Comparison of ENCODE assay signal across 9 cellular contexts in genomic region chr2:201779996-201780673, GRCh38. TPM values are rescaled to one million over a fixed set of nuclear protein-coding genes. Genes with fewer than 3 reads are reported as not detected.
DNase-seq lines count a peak whose midpoint lies in the region; ATAC-seq, FAIRE-seq and TF ChIP-seq lines count a peak whose summit lies in the region.
"Had no signal": no experiment of that assay in that cellular context is flagged by ENCODE, and none has a peak within 500 bp of the region (broad histone marks: within the 10 kb centered on the region; RNA-seq: fewer than 3 reads in every experiment).

No MANE protein-coding gene starts in this region.

- 7% methylated on average over 18 of the region's 21 CpGs for WGBS in A549 (ENCODE audit: missing lambda C conversion rate)
- WGBS in hepatocyte (ENCODE audit: low lambda C conversion rate, missing lambda C conversion rate) = 1% methylated on average over 21 of the region's 21 CpGs
- 3 to 5% methylated on average over 21 of the region's 21 CpGs for WGBS in sigmoid colon, 2 donors

- H4K20me1 ChIP-seq in hepatocyte (ENCODE audit: insufficient read depth, poor library complexity, severe bottlenecking) = no peaks in the 10 kb centered on the region

- H3K9me2 ChIP-seq in hepatocyte (replicated peaks; ENCODE audit: insufficient read depth) = no peaks in the 10 kb centered on the region

- H3K36me3 ChIP-seq in hepatocyte (replicated peaks; ENCODE audit: insufficient read depth, low read depth) = no peaks in the 10 kb centered on the region
- no peaks in the 10 kb centered on the region for H3K36me3 ChIP-seq in sigmoid colon

- POLR2A ChIA-PET in A549 (lab: Yijun Ruan, JAX) = interaction anchor here (0.8 to 2.0 kb wide), 5 partner anchors 11 to 329 kb away, joined by 3 to 9 read pairs (median 6); partner anchors contain the start of genes STRADB and TRAK2
- POLR2A ChIA-PET in activated naive CD8-positive, alpha-beta T cell treated with anti-CD3 and anti-CD28 coated beads, Interleukin-2, amount 10 ng/mL, durations not matched to agents 7 days and 5 days (lab: Charles Lee) = interaction anchor here (1.1 to 2.1 kb wide), 11 partner anchors 8 to 547 kb away, joined by 3 to 16 read pairs (median 5); partner anchors contain the start of genes CASP8, STRADB, SUMO1 and TMEM237

- H3K36me3 Mint-ChIP-seq in activated naive CD8-positive, alpha-beta T cell treated with anti-CD3 and anti-CD28 coated beads, Interleukin-2, amount 10 ng/mL, durations not matched to agents 7 days and 5 days = no peaks in the 10 kb centered on the region

- in situ Hi-C loops in GM13976 (cut with MboI; ENCODE audit: low sequenced_read_pairs, unreplicated experiment) = no loop called here

- no peaks in the 10 kb centered on the region for H3K9me3 ChIP-seq in A549
- no peaks in the 10 kb centered on the region for H3K9me3 ChIP-seq in hepatocyte (ENCODE audit: low read depth)
- H3K9me3 ChIP-seq in sigmoid colon = no peaks in the 10 kb centered on the region

- TF ChIP-seq CTCF in A549 (IDR thresholded peaks at IDR 0.05) = no peak
- TF ChIP-seq CTCF in GM13976 (IDR thresholded peaks at IDR 0.05; ENCODE audit: borderline replicate concordance, control extremely low read depth, extremely low read depth, insufficient read depth, missing control alignments) = no peak
- TF ChIP-seq CTCF in hepatocyte (IDR thresholded peaks at IDR 0.05; ENCODE audit: poor library complexity) = no peak
- TF ChIP-seq CTCF in sigmoid colon (IDR thresholded peaks at IDR 0.05) = no peak

- H3K27ac ChIP-seq in A549 = peak overlapping the region; percentile 79 to 94
- H3K27ac ChIP-seq in hepatocyte = peak overlapping the region; percentile 68
- H3K27ac ChIP-seq in sigmoid colon = peak overlapping the region; percentile 87 to 95 (median 93)

- CTCF ChIA-PET in A549 (lab: Yijun Ruan, JAX) = interaction anchor here (1.0 to 1.9 kb wide), 7 partner anchors 16 to 548 kb away, joined by 3 to 6 read pairs (median 4); no protein-coding TSS in a partner anchor

- H3K4me3 ChIP-seq in A549 (peak overlapping the region; percentile 64), hepatocyte (peak overlapping the region; percentile 54), sigmoid colon (peak overlapping the region; percentile 62 to 95 (median 92))
- peak overlapping the region; percentile 91 for H3K4me3 ChIP-seq in Jurkat, Clone E6-1 (ENCODE audit: low read length)

- H3K4me1 ChIP-seq in A549 (peaks cover 33% of the 10 kb centered on the region), hepatocyte (ENCODE audit: insufficient read depth) (peaks cover 43% of the 10 kb centered on the region), sigmoid colon (peaks cover 0 to 25% (median 5%) of the 10 kb centered on the region in 4 donors)

- H3K27me3 ChIP-seq in hepatocyte (no peaks in the 10 kb centered on the region), sigmoid colon (no peaks in the 10 kb centered on the region)

- TF ChIP-seq EP300 in A549 (IDR thresholded peaks at IDR 0.05) (no peak), sigmoid colon (IDR thresholded peaks at IDR 0.05) (no peak)

- TF ChIP-seq RAD21 in A549 (conservative IDR thresholded peaks at IDR 0.05 in 1 of 2, IDR thresholded peaks at IDR 0.05 in 1 of 2) = no peak

- TF ChIP-seq POLR2A in A549 (IDR thresholded peaks at IDR 0.05; ENCODE audit: low read length) (no peak), sigmoid colon (IDR thresholded peaks at IDR 0.05) (no peak)

- DNase-seq in A549 (ENCODE audit: low read depth in 1 of 2, low spot score in 1 of 2) = peak in 1 of 2 experiments; percentile 6
- peak; percentile 12 for DNase-seq in GM13976 (ENCODE audit: low spot score)
- no peak for DNase-seq in Jurkat, Clone E6-1 (ENCODE audit: low read depth, low spot score)
- no peak for DNase-seq in activated naive CD8-positive, alpha-beta T cell treated with anti-CD3 and anti-CD28 coated beads, Interleukin-2, amount 10 ng/mL, durations not matched to agents 7 days and 5 days
- DNase-seq in hepatocyte (ENCODE audit: low spot score) = peak; percentile 13
- DNase-seq in sigmoid colon = no peak
- DNase-seq in NCI-H1048 (lab: John Stamatoyannopoulos, UW) = no peak
- no peak for DNase-seq in SK-N-DZ (ENCODE audit: low spot score)

- peak overlapping the region; percentile 98 for H3K27ac Mint-ChIP-seq in activated naive CD8-positive, alpha-beta T cell treated with anti-CD3 and anti-CD28 coated beads, Interleukin-2, amount 10 ng/mL, durations not matched to agents 7 days and 5 days

- peaks cover 9% of the 10 kb centered on the region for H3K27me3 Mint-ChIP-seq in activated naive CD8-positive, alpha-beta T cell treated with anti-CD3 and anti-CD28 coated beads, Interleukin-2, amount 10 ng/mL, durations not matched to agents 7 days and 5 days

- intact Hi-C loops in sigmoid colon (cut with DNase I) = loop anchor here (5.0 kb wide), 2 partner anchors 77 to 138 kb away; partner anchors contain the start of gene TMEM237

- no peaks in the 10 kb centered on the region for H3K9me3 Mint-ChIP-seq in activated naive CD8-positive, alpha-beta T cell treated with anti-CD3 and anti-CD28 coated beads, Interleukin-2, amount 10 ng/mL, durations not matched to agents 7 days and 5 days

- H3K79me2 ChIP-seq in hepatocyte = peaks cover 52% of the 10 kb centered on the region

- ATAC-seq in A549 = peak; percentile 48 to 59; a peak in 5 of 6 replicates
- ATAC-seq in activated naive CD8-positive, alpha-beta T cell treated with anti-CD3 and anti-CD28 coated beads, Interleukin-2, amount 10 ng/mL, durations not matched to agents 7 days and 5 days (ENCODE audit: low read depth) = peak; percentile 2

- H3K4me2 ChIP-seq in A549 (peak overlapping the region; percentile 87), hepatocyte (peak overlapping the region; percentile 82)

- peaks cover 25% of the 10 kb centered on the region for H3K4me1 Mint-ChIP-seq in activated naive CD8-positive, alpha-beta T cell treated with anti-CD3 and anti-CD28 coated beads, Interleukin-2, amount 10 ng/mL, durations not matched to agents 7 days and 5 days

- no peak for FAIRE-seq in A549 (lab: Jason Lieb, UNC)

- H2AFZ ChIP-seq in hepatocyte = peak overlapping the region; percentile 72

- H3K4me3 Mint-ChIP-seq in activated naive CD8-positive, alpha-beta T cell treated with anti-CD3 and anti-CD28 coated beads, Interleukin-2, amount 10 ng/mL, durations not matched to agents 7 days and 5 days = peak overlapping the region; percentile 98

TF ChIP-seq in A549, 52 proteins besides CTCF, POLR2A, EP300 and RAD21:
- TF ChIP-seq BCL3 (IDR thresholded peaks at IDR 0.05) = no peak
- TF ChIP-seq JUNB (IDR thresholded peaks at IDR 0.05) = no peak
- no peak for TF ChIP-seq SMC3 (IDR thresholded peaks at IDR 0.05)
- TF ChIP-seq KDM5A (IDR thresholded peaks at IDR 0.05) = no peak
- no peak for TF ChIP-seq RCOR1 (IDR thresholded peaks at IDR 0.05; ENCODE audit: low read depth, low read length)
- no peak for TF ChIP-seq FOSL2 (IDR thresholded peaks at IDR 0.05)
- TF ChIP-seq FOSL2 (CRISPR knock-in tag; IDR thresholded peaks at IDR 0.05) = no peak
- no peak for TF ChIP-seq FOSB (CRISPR knock-in tag; IDR thresholded peaks at IDR 0.05)

RNA-seq across cellular contexts. Expression of gene ALS2, which starts 0.6 kb away (rescaled TPM):
- polyA plus RNA-seq in A549 (2011; rRNA removed) (23.3 and 25.7 TPM in 2 replicates), A549 (2017; fragmentation: RNase III; extraction: RNeasy Plus Mini Kit Qiagen cat#74134 plus additional on column Dnase treatment) (14.3 to 18.2 TPM (median 18.1 TPM) in 3 replicates), hepatocyte (10.7 and 11.6 TPM in 2 replicates), sigmoid colon (1 to 10 TPM; 3.0 to 5.7 (median 5.4) TPM)
- 5.5 and 6.6 TPM in 2 replicates for polyA plus RNA-seq in A549 (2012; cell fraction: cytosol; rRNA removed)
- polyA plus RNA-seq in A549 (2012; cell fraction: nucleus; rRNA removed) = 4.9 and 8.2 TPM in 2 replicates
- polyA minus RNA-seq in A549 (2011; rRNA and poly(A)+ RNA removed) = 33.2 and 37.1 TPM in 2 replicates
- polyA plus RNA-seq in Jurkat, Clone E6-1 (2012; ENCODE audit: insufficient read depth, insufficient read length) = 20.2 TPM
- total RNA-seq in activated naive CD8-positive, alpha-beta T cell treated with anti-CD3 and anti-CD28 coated beads, Interleukin-2, amount 10 ng/mL, durations not matched to agents 7 days and 5 days = 10 to 100 TPM; 15.3 to 16.7 TPM
- total RNA-seq in hepatocyte (32.6 and 34.9 TPM in 2 replicates), sigmoid colon (10 to 100 TPM; 17.4 to 20.9 (median 19.0) TPM)
- 11.4 and 12.3 TPM in 2 replicates for polyA plus RNA-seq in SK-N-DZ (2014; cell fraction: cytosol; rRNA removed)
- polyA plus RNA-seq in SK-N-DZ (2014; cell fraction: nucleus; rRNA removed) = 14.3 and 16.6 TPM in 2 replicates

RNA-seq across cellular contexts. Expression of gene CDK15, which starts 26.2 kb away (rescaled TPM):
- polyA plus RNA-seq in A549 (2011; rRNA removed) (not detected in 2 replicates), A549 (2017; fragmentation: RNase III; extraction: RNeasy Plus Mini Kit Qiagen cat#74134 plus additional on column Dnase treatment) (not detected in 3 replicates), hepatocyte (0.17 and 1.2 TPM in 2 replicates), sigmoid colon (under 1 TPM in 2 of 3 donors, not detected in 1; 0.12 to 0.60 TPM)
- polyA plus RNA-seq in A549 (2012; cell fraction: cytosol; rRNA removed) = not detected in 2 replicates
- polyA plus RNA-seq in A549 (2012; cell fraction: nucleus; rRNA removed) = not detected in 2 replicates
- polyA minus RNA-seq in A549 (2011; rRNA and poly(A)+ RNA removed) = not detected in 2 replicates
- not detected for polyA plus RNA-seq in Jurkat, Clone E6-1 (2012; ENCODE audit: insufficient read depth, insufficient read length)
- not detected for total RNA-seq in activated naive CD8-positive, alpha-beta T cell treated with anti-CD3 and anti-CD28 coated beads, Interleukin-2, amount 10 ng/mL, durations not matched to agents 7 days and 5 days
- total RNA-seq in hepatocyte (0.80 and 4.0 TPM in 2 replicates), sigmoid colon (under 1 TPM; 0.28 to 0.81 (median 0.60) TPM)
- polyA plus RNA-seq in SK-N-DZ (2014; cell fraction: cytosol; rRNA removed) = not detected in 2 replicates
- not detected in 2 replicates for polyA plus RNA-seq in SK-N-DZ (2014; cell fraction: nucleus; rRNA removed)
- total RNA-seq: lung microvascular endothelial cell had no signal

Comparison
In these comparisons a context has a peak if more than half of its experiments do, and no peak if none do; other contexts are left out.
1. DNase-seq: peak in GM13976 (single experiment) and hepatocyte (single experiment); none in Jurkat, Clone E6-1 (single experiment), activated naive CD8-positive, alpha-beta T cell treated with anti-CD3 and anti-CD28 coated beads, Interleukin-2, amount 10 ng/mL, durations not matched to agents 7 days and 5 days (single experiment), sigmoid colon (single experiment), NCI-H1048 (single experiment) and SK-N-DZ (single experiment).
2. Peak in every context shown above with its lines, with median percentiles within 50 percentile points of each other: H3K27ac ChIP-seq and H3K4me3 ChIP-seq.